In the genomic region with DNA sequence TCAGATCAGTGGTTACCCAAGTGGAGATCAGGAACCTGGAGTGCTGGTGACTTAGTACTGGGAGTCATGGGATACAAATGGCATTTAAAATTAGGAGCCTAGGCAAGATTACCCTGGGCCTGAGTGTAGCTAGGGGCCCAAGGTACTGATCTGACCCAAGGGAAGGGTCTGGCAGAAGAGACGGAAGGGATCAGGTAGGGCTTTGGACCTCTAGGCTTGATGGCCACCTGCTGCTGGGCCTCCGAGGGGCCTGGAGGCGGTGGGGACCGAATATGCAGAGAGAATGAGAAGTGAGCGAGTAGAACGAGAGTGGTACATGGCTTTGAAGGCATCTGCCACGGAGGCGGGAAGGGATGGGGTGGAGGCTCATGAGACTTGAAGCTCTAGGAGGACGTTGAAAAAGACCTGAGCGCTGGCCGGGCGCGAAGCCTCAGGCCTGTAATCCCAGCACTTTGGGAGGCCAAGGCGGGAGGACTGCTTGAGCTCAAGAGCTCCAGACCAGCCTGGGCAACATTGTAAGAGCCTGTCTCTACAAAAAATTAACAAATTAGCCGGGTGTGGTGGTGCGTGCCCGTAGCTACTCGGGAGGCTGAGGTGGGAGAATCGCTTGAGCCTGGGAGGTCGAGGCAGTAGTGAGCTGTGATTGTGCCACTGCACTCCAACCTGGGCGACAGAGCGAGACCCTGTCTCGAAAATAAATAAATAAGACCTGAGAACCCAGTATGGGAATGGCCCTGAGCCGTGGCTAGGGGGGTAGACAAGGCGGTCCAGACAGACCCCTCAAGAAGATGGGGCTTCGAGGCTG, we compare ENCODE assay signal across 8 cellular contexts. TPM values are rescaled to one million over a fixed set of nuclear protein-coding genes. Genes with fewer than 3 reads are reported as not detected.
DNase-seq lines count a peak whose midpoint lies in the region; ATAC-seq, FAIRE-seq and TF ChIP-seq lines count a peak whose summit lies in the region.

No MANE protein-coding gene starts in this region.

- H3K9me2 ChIP-seq in OCI-LY1 (ENCODE audit: low read depth, low read length) = no peaks in the 10 kb centered on the region

- H3K4me1 ChIP-seq in CD8-positive, alpha-beta T cell (ENCODE audit: insufficient read depth, low read length) = peaks cover 15% of the 10 kb centered on the region
- H3K4me1 ChIP-seq in OCI-LY1 (ENCODE audit: insufficient read depth, low read length, severe bottlenecking) (peaks cover 30% of the 10 kb centered on the region), endocrine pancreas (ENCODE audit: control insufficient read depth, insufficient read depth, low read length) (no peaks in the 10 kb centered on the region), neutrophil (ENCODE audit: control insufficient read depth in 1 of 2, insufficient read depth in 1 of 2, low read depth in 1 of 2, low read length in 1 of 2) (peaks cover 11 to 12% of the 10 kb centered on the region in 2 experiments)

- H3K27me3 ChIP-seq in CD8-positive, alpha-beta T cell (ENCODE audit: insufficient read depth, low read length) = no peaks in the 10 kb centered on the region
- H3K27me3 ChIP-seq in OCI-LY1 (ENCODE audit: insufficient read depth, low read length) = no peaks in the 10 kb centered on the region; the same call in 1 of the 2 replicates
- no peaks in the 10 kb centered on the region for H3K27me3 ChIP-seq in endocrine pancreas (ENCODE audit: control insufficient read depth, insufficient read depth, low read length)
- H3K27me3 ChIP-seq in neutrophil = no peaks in the 10 kb centered on the region

- H3K36me3 Mint-ChIP-seq in CD8-positive, alpha-beta T cell = peaks cover 17% of the 10 kb centered on the region

- H4K20me1 ChIP-seq in OCI-LY1 (ENCODE audit: insufficient read depth, low read length) = no peaks in the 10 kb centered on the region

- no peaks in the 10 kb centered on the region for H3K27me3 Mint-ChIP-seq in CD8-positive, alpha-beta T cell (ENCODE audit: low read depth)

- ATAC-seq in CD8-positive, alpha-beta T cell = no peak

- peak overlapping the region; percentile 97 for H3K27ac Mint-ChIP-seq in CD8-positive, alpha-beta T cell

- no peaks in the 10 kb centered on the region for H3K36me3 ChIP-seq in CD8-positive, alpha-beta T cell (ENCODE audit: insufficient read depth, low read length)
- H3K36me3 ChIP-seq in OCI-LY1 (ENCODE audit: insufficient read depth, low read length) (peaks cover 1% of the 10 kb centered on the region; the same call in 1 of the 2 replicates), endocrine pancreas (ENCODE audit: control insufficient read depth, insufficient read depth, low read length) (no peaks in the 10 kb centered on the region), neutrophil (no peaks in the 10 kb centered on the region)

- H3K4me3 Mint-ChIP-seq in CD8-positive, alpha-beta T cell = peak overlapping the region; percentile 99

- DNase-seq in CD8-positive, alpha-beta T cell = no peak
- DNase-seq in ecto neural progenitor cell (ENCODE audit: low spot score) (no peak), D721Med (ENCODE audit: insufficient read length, low spot score) (no peak), GF-D8 (lab: John Stamatoyannopoulos, UW) (no peak)
- no peak for DNase-seq in stimulated activated CD4-positive, alpha-beta T cell treated with anti-CD3 and anti-CD28 coated beads, Interleukin-4, amount 100 ng/mL, for 1 hour

- FAIRE-seq in D721Med (lab: Jason Lieb, UNC) = no peak

- peak overlapping the region; percentile 66; the same call in 1 of the 2 replicates for H2AFZ ChIP-seq in OCI-LY1 (ENCODE audit: low read length)

- no peaks in the 10 kb centered on the region for H3K9me3 Mint-ChIP-seq in CD8-positive, alpha-beta T cell

- POLR2A ChIA-PET in CD8-positive, alpha-beta T cell (lab: Charles Lee) = interaction anchor here (0.9 to 1.7 kb wide), 6 partner anchors 12 to 71 kb away, joined by 3 to 10 read pairs (median 6); partner anchors contain the start of genes SDF2L1, YDJC and YPEL1

- H3F3A ChIP-seq in OCI-LY1 (ENCODE audit: insufficient read depth, low read length) = no peaks in the 10 kb centered on the region

- no peak for TF ChIP-seq CTCF in CD8-positive, alpha-beta T cell (IDR thresholded peaks at IDR 0.05)
- TF ChIP-seq CTCF in OCI-LY1 (IDR thresholded peaks at IDR 0.05; ENCODE audit: low read length) = no peak
- TF ChIP-seq CTCF in neutrophil (IDR thresholded peaks at IDR 0.05) = no peak
- no peak for TF ChIP-seq CTCF in D721Med (IDR thresholded peaks at IDR 0.05; ENCODE audit: insufficient read depth, missing control alignments)

- peaks cover 4% of the 10 kb centered on the region; the same call in 1 of the 2 replicates for H3K79me2 ChIP-seq in OCI-LY1 (ENCODE audit: insufficient read depth, low read length)

- peak overlapping the region; percentile 88 for H3K27ac ChIP-seq in CD8-positive, alpha-beta T cell (ENCODE audit: low read depth, low read length)
- H3K27ac ChIP-seq in OCI-LY1 (ENCODE audit: low read depth, low read length, poor library complexity, severe bottlenecking) = peak overlapping the region; percentile 83
- H3K27ac ChIP-seq in neutrophil = peak overlapping the region; percentile 95

- no peaks in the 10 kb centered on the region for H3K9me3 ChIP-seq in CD8-positive, alpha-beta T cell (ENCODE audit: low read length)
- H3K9me3 ChIP-seq in OCI-LY1 (ENCODE audit: low read length) (no peaks in the 10 kb centered on the region), endocrine pancreas (ENCODE audit: control insufficient read depth, low read length) (no peaks in the 10 kb centered on the region), neutrophil (no peaks in the 10 kb centered on the region)

- intact Hi-C loops in CD8-positive, alpha-beta T cell (cut with DNase I, micrococcal nuclease) = loop anchor here (5.0 kb wide), 3 partner anchors 33 to 663 kb away; partner anchors contain the start of genes CCDC116 (in 1 of the 2), MAPK1 (in 1 of the 2), THAP7 (in 1 of the 2) and YDJC (in 1 of the 2)

- peaks cover 32% of the 10 kb centered on the region for H3K4me1 Mint-ChIP-seq in CD8-positive, alpha-beta T cell (ENCODE audit: low read depth)

- peak overlapping the region; percentile 89 for H3K4me2 ChIP-seq in OCI-LY1 (ENCODE audit: low read length)

- H3K4me3 ChIP-seq in CD8-positive, alpha-beta T cell (ENCODE audit: low read depth, low read length) = peak overlapping the region; percentile 98
- peak overlapping the region; percentile 79 for H3K4me3 ChIP-seq in OCI-LY1 (ENCODE audit: low read depth, low read length, poor library complexity, severe bottlenecking)
- no peak overlapping the region for H3K4me3 ChIP-seq in endocrine pancreas (ENCODE audit: control insufficient read depth, insufficient read depth, low read length)
- H3K4me3 ChIP-seq in neutrophil (ENCODE audit: low read depth in 1 of 2, low read length in 1 of 2) = peak overlapping the region; percentile 83 to 94

- CTCF ChIA-PET in CD8-positive, alpha-beta T cell (lab: Charles Lee) = interaction anchor here (0.8 to 1.9 kb wide), 5 partner anchors 10 to 36 kb away, joined by 3 to 7 read pairs (median 4); partner anchors contain the start of genes SDF2L1 and YDJC

- H3K9ac ChIP-seq in OCI-LY1 (ENCODE audit: low read length) (peak overlapping the region; percentile 75), endocrine pancreas (ENCODE audit: control insufficient read depth, insufficient read depth, low read length) (peak overlapping the region; percentile 86)

RNA-seq across cellular contexts. Expression of gene PPIL2, which starts 0.6 kb away (rescaled TPM):
- 10 to 100 TPM; 42.5 to 51.7 TPM for total RNA-seq in CD8-positive, alpha-beta T cell

RNA-seq across cellular contexts. Expression of gene SDF2L1, which starts 23.1 kb away (rescaled TPM):
- 10 to 100 TPM; 20.8 to 21.5 TPM for total RNA-seq in CD8-positive, alpha-beta T cell

RNA-seq across cellular contexts. Expression of gene CCDC116, which starts 32.7 kb away (rescaled TPM):
- total RNA-seq in CD8-positive, alpha-beta T cell = under 1 TPM; 0.19 to 0.33 TPM

RNA-seq across cellular contexts. Expression of gene YDJC, which starts 35.4 kb away (rescaled TPM):
- 10 to 100 TPM; 25.6 to 26.0 TPM for total RNA-seq in CD8-positive, alpha-beta T cell
